ENCODE assay signal across 8 cellular contexts in the genomic region with DNA sequence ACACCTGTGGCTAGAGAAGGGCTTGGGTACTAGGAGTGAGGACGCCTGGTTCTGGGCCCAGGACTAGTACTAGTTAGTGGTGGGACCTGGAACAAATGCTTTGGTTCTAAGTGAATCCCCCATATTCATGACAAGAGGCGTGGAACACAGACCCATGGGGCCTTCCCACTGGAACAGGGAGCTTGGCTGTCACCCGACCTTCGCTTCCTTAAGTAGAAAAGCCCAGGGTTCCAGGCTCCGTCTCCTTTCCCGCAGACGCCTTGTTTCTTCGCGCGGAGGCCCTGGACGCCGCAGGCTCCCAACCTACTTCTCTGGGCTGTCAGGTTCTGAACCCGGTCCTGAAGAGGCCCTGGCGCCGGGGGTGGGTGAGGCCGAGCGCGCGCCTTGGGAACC. TPM values are rescaled to one million over a fixed set of nuclear protein-coding genes. Genes with fewer than 3 reads are reported as not detected.
A peak's percentile ranks its signal among the peaks of the same experiment; 100 is the strongest.
DNase-seq lines count a peak whose midpoint lies in the region; ATAC-seq, FAIRE-seq and TF ChIP-seq lines count a peak whose summit lies in the region.
"Not testable (repeated sequence)": the region's sequence is repeated elsewhere in the genome, so short reads cannot be mapped to it uniquely, and the experiment has no call there.

No MANE protein-coding gene starts in this region.

- H3K4me1 Mint-ChIP-seq in CD4-positive, alpha-beta T cell (ENCODE audit: low read depth): peaks cover 50% of the 10 kb centered on the region
- H3K4me1 Mint-ChIP-seq in T-cell: peaks cover 36 to 46% (median 44%) of the 10 kb centered on the region in 3 donors

- H3K9me3 Mint-ChIP-seq in CD4-positive, alpha-beta T cell; T-cell: not testable (repeated sequence)

- 1 to 2% methylated on average over 6 to 17 of the region's 19 CpGs for whole genome bisulfite sequencing in pancreas, 2 donors

- not testable (repeated sequence) for FAIRE-seq in pancreas (lab: Jason Lieb, UNC)

- DNase-seq in CD4-positive, alpha-beta T cell; T-cell; ascending aorta (ENCODE audit: low spot score in 2 of 2); epithelial cell of proximal tubule (ENCODE audit: low read depth); left lung; tibial artery: not testable (repeated sequence)
- peak in 2 of 6 donors; percentile 32 to 33 for DNase-seq in pancreas

- CTCF ChIA-PET in CD4-positive, alpha-beta T cell (lab: Charles Lee): interaction anchor here (0.8 to 1.0 kb wide), 3 partner anchors 52 to 73 kb away, joined by 3 to 4 read pairs (median 3); no protein-coding TSS in a partner anchor
- CTCF ChIA-PET in T-cell (lab: Charles Lee): interaction anchor here (0.6 to 1.9 kb wide), 10 partner anchors 10 to 1072 kb away, joined by 3 to 12 read pairs (median 4); partner anchors contain the start of gene TUBB2A (in 1 of the 2)

- TF ChIP-seq CTCF in CD4-positive, alpha-beta T cell (IDR thresholded peaks at IDR 0.05); ascending aorta (IDR thresholded peaks at IDR 0.05); epithelial cell of proximal tubule (conservative IDR thresholded peaks at IDR 0.05; ENCODE audit: low read depth, low read length); left lung (IDR thresholded peaks at IDR 0.05); pancreas (IDR thresholded peaks at IDR 0.05); tibial artery (IDR thresholded peaks at IDR 0.05): not testable (repeated sequence)

- H3K27ac ChIP-seq in CD4-positive, alpha-beta T cell (ENCODE audit: low read depth, low read length); HUES6 (ENCODE audit: low read depth, low read length): not testable (repeated sequence)
- H3K27ac ChIP-seq in ascending aorta: peak overlapping the region; percentile 91 to 93
- peak overlapping the region; percentile 87 to 93 for H3K27ac ChIP-seq in left lung
- peak overlapping the region; percentile 81 to 93 (median 89) for H3K27ac ChIP-seq in pancreas
- H3K27ac ChIP-seq in tibial artery: peak overlapping the region; percentile 90 to 93

- not testable (repeated sequence) for H3K4me1 ChIP-seq in HUES6 (ENCODE audit: control insufficient read depth, insufficient read depth, low read length); ascending aorta; pancreas
- H3K4me1 ChIP-seq in left lung (peaks cover 0 to 26% of the 10 kb centered on the region in 2 donors), tibial artery (peaks cover 0 to 32% (median 16%) of the 10 kb centered on the region in 4 donors)

- not testable (repeated sequence) for H3K9me3 ChIP-seq in CD4-positive, alpha-beta T cell (ENCODE audit: control insufficient read depth, low read length); ascending aorta; left lung; pancreas; tibial artery
- peaks cover 17% of the 10 kb centered on the region; the same call in 1 of the 2 replicates for H3K9me3 ChIP-seq in HUES6 (ENCODE audit: control insufficient read depth, insufficient read depth, low read depth, low read length)

- intact Hi-C loops in CD4-positive, alpha-beta T cell (cut with DNase I, micrococcal nuclease): loop anchor here in 1 of 2 experiments (2.0 to 5.0 kb wide), 2 partner anchors 65 to 271 kb away; partner anchors contain the start of gene NQO2
- intact Hi-C loops in ascending aorta (cut with DNase I): loop anchor here (5.0 kb wide), 1 partner anchor 211 kb away; no protein-coding TSS in a partner anchor
- intact Hi-C loops in left lung (cut with DNase I); pancreas (cut with DNase I); tibial artery (cut with DNase I; ENCODE audit: low total_unique reads): not testable (repeated sequence)

- not testable (repeated sequence) for H3K27me3 Mint-ChIP-seq in CD4-positive, alpha-beta T cell; T-cell

- not testable (repeated sequence) for H3K36me3 ChIP-seq in HUES6 (ENCODE audit: control insufficient read depth, insufficient read depth, low read length); ascending aorta; left lung; pancreas; tibial artery

- H3K9ac ChIP-seq in HUES6 (ENCODE audit: low read length): not testable (repeated sequence)

- peaks cover 11% of the 10 kb centered on the region for H3K36me3 Mint-ChIP-seq in CD4-positive, alpha-beta T cell (ENCODE audit: low read depth)
- H3K36me3 Mint-ChIP-seq in T-cell: not testable (repeated sequence)

- POLR2A ChIA-PET in CD4-positive, alpha-beta T cell (lab: Charles Lee): interaction anchor here (1.0 to 1.6 kb wide), 19 partner anchors 10 to 300 kb away, joined by 3 to 39 read pairs (median 6); partner anchors contain the start of genes BPHL, NQO2, SERPINB1 and TUBB2A
- POLR2A ChIA-PET in T-cell (lab: Charles Lee): interaction anchor here (0.5 to 1.0 kb wide), 7 partner anchors 45 to 958 kb away, joined by 3 to 16 read pairs (median 3); partner anchors contain the start of gene SERPINB1 (in 1 of the 2)

- H3K27ac Mint-ChIP-seq in CD4-positive, alpha-beta T cell: peak overlapping the region; percentile 87
- H3K27ac Mint-ChIP-seq in T-cell: peak overlapping the region; percentile 22 to 77

- not testable (repeated sequence) for ATAC-seq in CD4-positive, alpha-beta T cell (ENCODE audit: poor library complexity); T-cell (replicated peaks in 1 of 4); left lung
- ATAC-seq in pancreas: peak in 1 of 4 donors; percentile 4

- H3K4me3 ChIP-seq in HUES6 (ENCODE audit: low read depth, low read length) (peak overlapping the region; percentile 87), ascending aorta (peak overlapping the region; percentile 80 to 85), epithelial cell of proximal tubule (ENCODE audit: low read depth, low read length) (peak overlapping the region; percentile 93), left lung (peak overlapping the region; percentile 55 to 74), pancreas (peak overlapping the region; percentile 51 to 81 (median 74)), tibial artery (peak overlapping the region; percentile 73 to 79)

- peak overlapping the region; percentile 95 for H3K4me3 Mint-ChIP-seq in CD4-positive, alpha-beta T cell
- H3K4me3 Mint-ChIP-seq in T-cell: peak overlapping the region; percentile 85 to 96 (median 89)

- not testable (repeated sequence) for H3K27me3 ChIP-seq in CD4-positive, alpha-beta T cell (ENCODE audit: control insufficient read depth, insufficient read depth, low read length); HUES6 (ENCODE audit: control insufficient read depth, insufficient read depth, low read length); ascending aorta; left lung; pancreas; tibial artery

RNA-seq across cellular contexts. Expression of gene RIPK1, which starts 5.0 kb away (rescaled TPM):
- 10 to 100 TPM; 17.2 to 17.3 TPM for total RNA-seq in CD4-positive, alpha-beta T cell
- total RNA-seq in T-cell: 10 to 100 TPM; 22.5 to 33.8 (median 31.7) TPM
- total RNA-seq in ascending aorta: 20.1 TPM
- total RNA-seq in epithelial cell of proximal tubule: 12.9 and 15.4 TPM in 2 replicates
- 10 to 100 TPM; 22.1 to 23.2 TPM for total RNA-seq in left lung
- 10 to 100 TPM in 2 of 6 donors, 1 to 10 TPM in 4; 9.0 to 15.2 (median 9.7) TPM for total RNA-seq in pancreas
- 10 to 100 TPM; 10.1 to 20.5 TPM for polyA plus RNA-seq in pancreas

RNA-seq across cellular contexts. Expression of gene BPHL, which starts 55.2 kb away (rescaled TPM):
- total RNA-seq in CD4-positive, alpha-beta T cell: 1 to 10 TPM; 5.2 to 5.7 TPM
- total RNA-seq in T-cell (10 to 100 TPM in 3 of 5 donors, 1 to 10 TPM in 2; 7.1 to 12.4 (median 11.0) TPM), ascending aorta (7.7 TPM), epithelial cell of proximal tubule (15.1 and 30.7 TPM in 2 replicates), left lung (10 to 100 TPM; 13.1 to 14.9 TPM), pancreas (10 to 100 TPM in 4 of 6 donors, 1 to 10 TPM in 2; 9.0 to 20.7 (median 12.8) TPM)
- polyA plus RNA-seq in pancreas: 10 to 100 TPM; 19.5 to 22.1 TPM
